ENCODE assay signal across 8 cellular contexts in the genomic region with DNA sequence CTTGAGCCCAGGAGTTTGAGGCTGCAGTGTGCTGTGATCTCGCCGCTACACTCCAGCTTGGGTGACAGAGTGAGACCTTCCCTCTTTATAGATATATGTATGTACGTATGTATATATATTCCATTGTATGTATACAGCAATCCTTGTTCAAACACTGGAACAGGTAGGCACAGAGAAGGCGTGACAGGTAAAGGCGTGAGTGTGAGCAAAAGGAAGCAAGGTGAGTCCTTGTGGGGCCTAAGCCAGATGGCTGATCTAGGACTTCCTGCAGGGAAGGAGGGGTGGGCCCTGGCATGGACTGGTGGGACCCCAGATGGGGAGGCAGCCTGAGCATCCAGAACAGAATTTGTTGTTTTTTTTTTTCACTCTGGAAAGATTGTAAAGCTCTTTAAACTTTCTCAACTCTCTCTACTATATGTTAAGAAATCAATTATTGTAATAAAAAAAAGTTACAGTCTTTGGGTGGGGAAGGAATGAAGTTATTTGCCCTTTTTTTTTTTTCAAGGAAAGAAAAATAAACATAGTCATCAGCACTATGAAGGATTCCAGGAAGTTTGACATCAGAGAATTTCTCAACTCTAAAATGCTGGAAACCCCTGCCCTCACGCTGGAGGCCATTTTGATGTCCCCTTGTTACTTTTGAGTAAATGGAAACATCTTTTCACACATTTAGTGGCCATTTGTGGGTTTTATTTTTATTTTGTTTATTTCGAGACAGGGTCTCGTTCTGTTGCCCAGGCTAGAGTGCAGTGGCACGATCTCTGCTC. TPM values are rescaled to one million over a fixed set of nuclear protein-coding genes. Genes with fewer than 3 reads are reported as not detected.
DNase-seq lines count a peak whose midpoint lies in the region; ATAC-seq, FAIRE-seq and TF ChIP-seq lines count a peak whose summit lies in the region.

No MANE protein-coding gene starts in this region.

- peak overlapping the region; percentile 28; the same call in 1 of the 2 replicates for H2AFZ ChIP-seq in K562 (ENCODE audit: low read depth, low read length)

- DNase-seq in right cardiac atrium, result peak in 2 of 3 donors; percentile 30 to 57
- no peak for DNase-seq in Right ventricle myocardium inferior (ENCODE audit: missing footprints)
- DNase-seq in K562 (ENCODE audit: extremely low read depth in 1 of 4, low spot score in 3 of 4), result no peak
- DNase-seq in right lobe of liver, result no peak
- DNase-seq in middle frontal gyrus (ENCODE audit: extremely low spot score, low spot score), result no peak

- H3K4me1 ChIP-seq in right cardiac atrium (ENCODE audit: control insufficient read depth, insufficient read depth, low read length) (peaks cover 5% of the 10 kb centered on the region), K562 (replicated peaks in 1 of 2; ENCODE audit: control insufficient read depth in 2 of 2, insufficient read depth in 2 of 2, low read length in 2 of 2) (peaks cover 5 to 16% of the 10 kb centered on the region in 2 experiments; a peak in 4 of 5 replicates), right lobe of liver (peaks cover 0 to 11% (median 0%) of the 10 kb centered on the region in 4 donors), urinary bladder (ENCODE audit: insufficient read depth) (no peaks in the 10 kb centered on the region)

- H3K36me3 ChIP-seq in K562 (ENCODE audit: control insufficient read depth, insufficient read depth, low read length) (no peaks in the 10 kb centered on the region), right lobe of liver (no peaks in the 10 kb centered on the region), urinary bladder (ENCODE audit: insufficient read depth) (no peaks in the 10 kb centered on the region)

- no peak for TF ChIP-seq RAD21 in K562 (CRISPR knock-in tag; conservative IDR thresholded peaks at IDR 0.05 in 1 of 2, IDR thresholded peaks at IDR 0.05 in 1 of 2)

- no peaks in the 10 kb centered on the region for H4K20me1 ChIP-seq in K562 (replicated peaks; ENCODE audit: control insufficient read depth, insufficient read depth, low read length)

- FAIRE-seq in K562 (lab: Jason Lieb, UNC), result no peak

- CTCF ChIA-PET in K562 (lab: Yijun Ruan, JAX; ENCODE audit: low intra/inter-chr PET ratio), result interaction anchor here (1.3 kb wide), 1 partner anchor 69 kb away, joined by 6 read pairs; no protein-coding TSS in a partner anchor

- POLR2A ChIA-PET in K562 (lab: Yijun Ruan, JAX), result interaction anchor here (0.7 kb wide), 2 partner anchors 17 to 35 kb away, joined by 3 read pairs; no protein-coding TSS in a partner anchor

- H3K9ac ChIP-seq in K562 (ENCODE audit: insufficient read depth in 1 of 2, low read depth in 2 of 2, low read length in 2 of 2), result peak overlapping the region in 1 of 2 experiments; percentile 66; a peak in 1 of 4 replicates

- H3K4me3 ChIP-seq in right cardiac atrium (ENCODE audit: low read length), result no peak overlapping the region
- H3K4me3 ChIP-seq in K562, result no peak overlapping the region
- H3K4me3 ChIP-seq in right lobe of liver, result no peak overlapping the region
- no peak overlapping the region for H3K4me3 ChIP-seq in urinary bladder (ENCODE audit: low read depth, low read length)

- H3K27ac ChIP-seq in right cardiac atrium (ENCODE audit: low read length), result peak overlapping the region; percentile 69
- no peak overlapping the region for H3K27ac ChIP-seq in K562 (ENCODE audit: extremely low read depth, low read depth, low read length)
- peak overlapping the region in 2 of 3 donors; percentile 24 to 47 for H3K27ac ChIP-seq in right lobe of liver
- H3K27ac ChIP-seq in urinary bladder (ENCODE audit: low read depth), result peak overlapping the region; percentile 72

- WGBS in right cardiac atrium, result 89% methylated on average over 9 of the region's 9 CpGs
- WGBS in K562 (ENCODE audit: insufficient coverage, low coverage, missing lambda C conversion rate), result 57% methylated on average over 9 of the region's 9 CpGs
- WGBS in right lobe of liver (ENCODE audit: insufficient coverage, low coverage, low lambda C conversion rate, missing lambda C conversion rate), result 83% methylated on average over 9 of the region's 9 CpGs
- WGBS in urinary bladder, result 90% methylated on average over 9 of the region's 9 CpGs

- ATAC-seq in right cardiac atrium (no peak), Right ventricle myocardium inferior (no peak), K562 (no peak), right lobe of liver (no peak), GM18861 (IDR thresholded peaks at IDR 0.05; ENCODE audit: unreplicated experiment) (no peak), HG02571 (IDR thresholded peaks at IDR 0.05; ENCODE audit: unreplicated experiment) (no peak)

- TF ChIP-seq CTCF in K562 (IDR thresholded peaks at IDR 0.05 in 2 of 3, conservative IDR thresholded peaks at IDR 0.05 in 1 of 3; ENCODE audit: insufficient read depth in 2 of 3, low read depth in 1 of 3, low read length in 3 of 3), result no peak
- TF ChIP-seq CTCF in right lobe of liver (IDR thresholded peaks at IDR 0.05), result no peak

- in situ Hi-C loops in K562 (cut with MboI), result no loop called here

- H3K9me1 ChIP-seq in K562 (ENCODE audit: control insufficient read depth, insufficient read depth, low read length), result no peaks in the 10 kb centered on the region

- TF ChIP-seq POLR2A in K562 (conservative IDR thresholded peaks at IDR 0.05), result no peak
- no peak for TF ChIP-seq POLR2A in right lobe of liver (IDR thresholded peaks at IDR 0.05)

- no peaks in the 10 kb centered on the region for H3K27me3 ChIP-seq in right cardiac atrium (ENCODE audit: control insufficient read depth, insufficient read depth)
- no peaks in the 10 kb centered on the region for H3K27me3 ChIP-seq in K562 (ENCODE audit: control insufficient read depth in 2 of 2, insufficient read depth in 2 of 2, low read length in 2 of 2)
- no peaks in the 10 kb centered on the region for H3K27me3 ChIP-seq in right lobe of liver

- H3K79me2 ChIP-seq in K562 (ENCODE audit: control insufficient read depth, insufficient read depth, low read length), result peaks cover 7% of the 10 kb centered on the region

- H3K9me3 ChIP-seq in right cardiac atrium (ENCODE audit: control insufficient read depth, low read length) (no peaks in the 10 kb centered on the region), K562 (replicated peaks; ENCODE audit: control insufficient read depth, insufficient read depth, low read depth, low read length) (no peaks in the 10 kb centered on the region), right lobe of liver (no peaks in the 10 kb centered on the region)

- H3K4me2 ChIP-seq in K562 (ENCODE audit: insufficient read depth, low read length), result no peak overlapping the region

- intact Hi-C loops in right cardiac atrium (cut with DNase I), result no loop called here
- intact Hi-C loops in Right ventricle myocardium inferior (cut with DNase I), result no loop called here
- intact Hi-C loops in K562 (cut with micrococcal nuclease), result no loop called here
- intact Hi-C loops in right lobe of liver (cut with DNase I), result no loop called here

- no TSS peak for BruUV-seq in K562 (replicated peaks; lab: Mats Ljungman, UMichigan)

- no peak for TF ChIP-seq EP300 in K562 (IDR thresholded peaks at IDR 0.05; ENCODE audit: low read length)

TF ChIP-seq in K562, 482 proteins besides CTCF, POLR2A, EP300 and RAD21:
- TF ChIP-seq KDM1A (IDR thresholded peaks at IDR 0.05), result no peak

RNA-seq across cellular contexts. Expression of a gene that starts 38.9 kb away (rescaled TPM):
- total RNA-seq in right cardiac atrium (10 to 100 TPM; 30.0 to 43.3 (median 41.2) TPM), Right ventricle myocardium inferior (51.5 TPM), K562 (2014; rRNA removed) (9.7 and 14.7 TPM in 2 replicates), K562 (2014; rRNA removed; fragmentation: Illumina TruSeq; extraction: Trizol) (5.6 and 6.0 TPM in 2 replicates), K562 (2015; rRNA removed; fragmentation: Illumina TruSeq; extraction: Trizol) (4.4 and 4.6 TPM in 2 replicates), K562 (2021) (32.5 and 35.1 TPM in 2 replicates), right lobe of liver (10 to 100 TPM in 1 of 6 experiments, 1 to 10 TPM in 5; 1.8 to 13.5 (median 4.1) TPM), urinary bladder (13.7 TPM)
- polyA plus RNA-seq in right cardiac atrium (19.4 TPM), K562 (2011; rRNA removed) (11.1 and 15.9 TPM in 2 replicates), K562 (2014; fragmentation: Illumina TruSeq; extraction: Trizol) (20.2 and 23.8 TPM in 2 replicates), K562 (2014; fragmentation: Nextera tagmentation; extraction: Ambion mirVana) (1 to 10 TPM; 6.2 to 8.1 TPM), K562 (2014; rRNA removed) (10.9 and 12.7 TPM in 2 replicates), urinary bladder (28.9 TPM)
- total RNA-seq in K562 (2011; cell fraction: chromatin; rRNA removed; ENCODE audit: low replicate concordance), result 36.4 and 43.1 TPM in 2 replicates
- total RNA-seq in K562 (2011; cell fraction: nucleolus; rRNA removed), result 15.3 and 19.2 TPM in 2 replicates
- 30.8 and 40.9 TPM in 2 replicates for total RNA-seq in K562 (2011; cell fraction: nucleoplasm; rRNA removed)
- polyA plus RNA-seq in K562 (2011; cell fraction: cytosol; rRNA removed), result 9.6 and 10.4 TPM in 2 replicates
- 19.9 and 22.9 TPM in 2 replicates for polyA plus RNA-seq in K562 (2011; cell fraction: nucleus; rRNA removed)
- 24.2 and 28.8 TPM in 2 replicates for polyA plus RNA-seq in K562 (2012)
- 9.1 and 12.1 TPM in 2 replicates for polyA minus RNA-seq in K562 (2011; rRNA and poly(A)+ RNA removed)
- polyA minus RNA-seq in K562 (2011; cell fraction: cytosol; rRNA and poly(A)+ RNA removed), result 15.6 and 23.9 TPM in 2 replicates
- 7.0 and 13.6 TPM in 2 replicates for polyA minus RNA-seq in K562 (2011; cell fraction: nucleus; rRNA and poly(A)+ RNA removed)

Comparison
In these comparisons a context has a peak if more than half of its experiments do, and no peak if none do; other contexts are left out.
1. DNase-seq: peak in right cardiac atrium (2 of 3); none in Right ventricle myocardium inferior (single experiment), K562 (0 of 4), right lobe of liver (0 of 3) and middle frontal gyrus (single experiment).